ENCODE assay signal across 9 cellular contexts in the genomic region with DNA sequence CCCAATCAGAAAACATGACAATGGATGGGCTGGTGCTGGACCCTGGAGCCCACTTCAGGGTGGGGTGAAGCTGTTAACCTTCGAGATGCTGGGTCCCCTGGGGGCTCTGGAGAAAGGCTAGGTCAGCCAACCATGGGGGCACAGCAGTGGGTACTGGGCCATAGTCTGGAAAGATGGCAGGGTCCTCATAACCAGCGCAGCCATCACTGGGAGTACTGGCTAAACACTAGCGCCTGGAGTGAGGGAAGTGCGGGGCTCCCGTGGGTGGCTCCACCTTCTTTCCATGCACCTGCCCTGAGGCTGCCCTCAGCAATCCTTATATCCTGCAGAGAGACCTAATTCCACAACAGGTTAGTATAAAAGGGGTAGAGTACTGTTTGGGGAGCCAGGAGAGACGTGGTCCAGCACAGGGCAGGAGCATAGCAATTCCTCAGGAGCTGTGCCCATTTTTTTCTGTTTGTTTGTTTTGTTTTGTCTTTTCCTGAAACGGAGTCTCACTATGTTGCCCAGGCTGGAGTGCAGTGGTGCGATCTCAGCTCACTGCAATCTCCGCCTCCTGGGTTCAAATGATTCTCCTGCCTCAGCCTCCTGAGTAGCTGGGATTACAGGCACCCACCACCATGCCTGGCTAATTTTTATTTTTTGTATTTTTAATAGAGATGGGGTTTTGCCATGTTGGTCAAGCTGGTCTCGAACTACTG.
A peak's percentile ranks its signal among the peaks of the same experiment; 100 is the strongest.
DNase-seq lines count a peak whose midpoint lies in the region; ATAC-seq and TF ChIP-seq lines count a peak whose summit lies in the region.
"Had no signal": no experiment of that assay in that cellular context is flagged by ENCODE, and none has a peak within 500 bp of the region (broad histone marks: within the 10 kb centered on the region; RNA-seq: fewer than 3 reads in every experiment).

No MANE protein-coding gene starts in this region.

- H3K27ac ChIP-seq in CD4-positive, CD25-positive, alpha-beta regulatory T cell (ENCODE audit: insufficient read depth, low read length, poor library complexity, severe bottlenecking), result no peak overlapping the region
- H3K27ac ChIP-seq in RWPE1 (peak overlapping the region; percentile 97), left ventricle myocardium inferior (replicated peaks) (peak overlapping the region; percentile 94), rectal smooth muscle tissue (ENCODE audit: low read depth, low read length) (peak overlapping the region; percentile 53)

- peak overlapping the region; percentile 90 to 95 (median 95) for H3K27ac Mint-ChIP-seq in CD4-positive, CD25-positive, alpha-beta regulatory T cell

- H3K9me3 Mint-ChIP-seq in CD4-positive, CD25-positive, alpha-beta regulatory T cell, result peaks cover 0 to 2% (median 0%) of the 10 kb centered on the region in 7 donors

- no peaks in the 10 kb centered on the region for H3K27me3 Mint-ChIP-seq in CD4-positive, CD25-positive, alpha-beta regulatory T cell

- no peak for TF ChIP-seq CTCF in RWPE1 (conservative IDR thresholded peaks at IDR 0.05; ENCODE audit: low read depth)
- TF ChIP-seq CTCF in left ventricle myocardium inferior (IDR thresholded peaks at IDR 0.05; ENCODE audit: borderline replicate concordance), result no peak

- DNase-seq in CD4-positive, CD25-positive, alpha-beta regulatory T cell, result no peak
- DNase-seq in RWPE1 (ENCODE audit: low spot score) (no peak), left ventricle myocardium inferior (no peak), HT-29 (ENCODE audit: low spot score) (no peak), epidermal melanocyte (ENCODE audit: insufficient read length, low spot score) (no peak), amygdala (lab: John Stamatoyannopoulos, UW) (no peak), GF-D8 (lab: John Stamatoyannopoulos, UW) (no peak)
- DNase-seq: NCI-H2171 treated with DMSO at 0.1 percent for 48 hours had no signal

- POLR2A ChIA-PET in RWPE1 (lab: Yijun Ruan, JAX; ENCODE audit: low non-redundant PET), result interaction anchor here (0.6 kb wide), 1 partner anchor 41 kb away, joined by 3 read pairs; no protein-coding TSS in a partner anchor

- no peaks in the 10 kb centered on the region for H3K36me3 ChIP-seq in CD4-positive, CD25-positive, alpha-beta regulatory T cell (ENCODE audit: control insufficient read depth, insufficient read depth, low read length)
- H3K36me3 ChIP-seq in left ventricle myocardium inferior (no peaks in the 10 kb centered on the region), rectal smooth muscle tissue (ENCODE audit: control insufficient read depth, insufficient read depth, low read length) (no peaks in the 10 kb centered on the region)

- peaks cover 12% of the 10 kb centered on the region for H3K4me1 ChIP-seq in CD4-positive, CD25-positive, alpha-beta regulatory T cell (ENCODE audit: control insufficient read depth, insufficient read depth, low read length, poor library complexity, severe bottlenecking)
- H3K4me1 ChIP-seq in left ventricle myocardium inferior (peaks cover 83% of the 10 kb centered on the region), rectal smooth muscle tissue (ENCODE audit: control insufficient read depth, insufficient read depth, low read length) (peaks cover 16% of the 10 kb centered on the region)

- peak overlapping the region in 1 of 4 donors; percentile 7 for H3K4me3 Mint-ChIP-seq in CD4-positive, CD25-positive, alpha-beta regulatory T cell

- no peak overlapping the region for H3K9ac ChIP-seq in rectal smooth muscle tissue (ENCODE audit: low read length)

- intact Hi-C loops in left ventricle myocardium inferior (cut with micrococcal nuclease), result no loop called here

- no peak for ATAC-seq in CD4-positive, CD25-positive, alpha-beta regulatory T cell (ENCODE audit: low read depth in 2 of 2)

- no peaks in the 10 kb centered on the region for H3K9me3 ChIP-seq in CD4-positive, CD25-positive, alpha-beta regulatory T cell (ENCODE audit: control insufficient read depth in 2 of 2, low read length in 2 of 2)
- no peaks in the 10 kb centered on the region for H3K9me3 ChIP-seq in left ventricle myocardium inferior (replicated peaks)

- H3K4me1 Mint-ChIP-seq in CD4-positive, CD25-positive, alpha-beta regulatory T cell, result peaks cover 4 to 49% (median 20%) of the 10 kb centered on the region in 4 donors

- CTCF ChIA-PET in RWPE1 (lab: Yijun Ruan, JAX), result interaction anchor here (0.7 to 1.1 kb wide), 2 partner anchors 27 to 261 kb away, joined by 3 read pairs; no protein-coding TSS in a partner anchor

- no peaks in the 10 kb centered on the region for H3K27me3 ChIP-seq in CD4-positive, CD25-positive, alpha-beta regulatory T cell (ENCODE audit: control insufficient read depth, insufficient read depth, low read length)
- H3K27me3 ChIP-seq in left ventricle myocardium inferior (ENCODE audit: low read depth) (no peaks in the 10 kb centered on the region), rectal smooth muscle tissue (ENCODE audit: control insufficient read depth, insufficient read depth, low read length) (no peaks in the 10 kb centered on the region)

- no peak overlapping the region for H3K4me3 ChIP-seq in CD4-positive, CD25-positive, alpha-beta regulatory T cell (ENCODE audit: low read depth, low read length)
- peak overlapping the region; percentile 32 for H3K4me3 ChIP-seq in left ventricle myocardium inferior
- peak overlapping the region; percentile 32 for H3K4me3 ChIP-seq in rectal smooth muscle tissue (ENCODE audit: low read length)

- no peaks in the 10 kb centered on the region for H3K36me3 Mint-ChIP-seq in CD4-positive, CD25-positive, alpha-beta regulatory T cell
